ENCODE assay signal across 18 cellular contexts in genomic region chr15:63010920-63011693, GRCh38. TPM values are rescaled to one million over a fixed set of nuclear protein-coding genes. Genes with fewer than 3 reads are reported as not detected.
A peak's percentile ranks its signal among the peaks of the same experiment; 100 is the strongest.
DNase-seq lines count a peak whose midpoint lies in the region; ATAC-seq, FAIRE-seq and TF ChIP-seq lines count a peak whose summit lies in the region.
"Had no signal": no experiment of that assay in that cellular context is flagged by ENCODE, and none has a peak within 500 bp of the region (broad histone marks: within the 10 kb centered on the region; RNA-seq: fewer than 3 reads in every experiment).

No MANE protein-coding gene starts in this region.

- H3K9me3 ChIP-seq in HepG2 (ENCODE audit: low read length) (no peaks in the 10 kb centered on the region), neural progenitor cell (ENCODE audit: low read depth) (no peaks in the 10 kb centered on the region)
- H3K9me3 ChIP-seq: BE2C had no signal

- intact Hi-C loops in HepG2 (cut with micrococcal nuclease; ENCODE audit: unreplicated experiment): loop anchor here (10.0 kb wide), 1 partner anchor 116 kb away; no protein-coding TSS in a partner anchor

- H3K4me1 Mint-ChIP-seq in neural progenitor cell: peaks cover 27% of the 10 kb centered on the region
- H3K4me1 Mint-ChIP-seq: CD4-positive, alpha-beta memory T cell had no signal

- 37% methylated on average over 6 of the region's 7 CpGs for WGBS in HepG2 (ENCODE audit: low lambda C conversion rate)

- 0 out of 2 replicates have a peak, but pooled peaks have one; percentile 36 for TF ChIP-seq RAD21 in HepG2 (CRISPR knock-in tag; IDR thresholded peaks at IDR 0.05)

- peak; percentile 20 to 92; a peak in 2 of 4 replicates for TF ChIP-seq EP300 in HepG2 (IDR thresholded peaks at IDR 0.05; ENCODE audit: low read depth in 2 of 2, low read length in 2 of 2)
- TF ChIP-seq EP300 in HepG2 (CRISPR knock-in tag; IDR thresholded peaks at IDR 0.05; ENCODE audit: borderline replicate concordance): no peak

- H3K4me1 ChIP-seq in HepG2 (ENCODE audit: insufficient read depth, low read length) (peaks cover 61% of the 10 kb centered on the region), neural progenitor cell (no peaks in the 10 kb centered on the region)

- BruUV-seq in HepG2 (replicated peaks; lab: Mats Ljungman, UMichigan): no TSS peak

- no peaks in the 10 kb centered on the region for H3K79me2 ChIP-seq in HepG2 (ENCODE audit: insufficient read depth, low read length)
- H3K79me2 ChIP-seq in neural progenitor cell (ENCODE audit: low read depth): no peaks in the 10 kb centered on the region

- H3K27me3 Mint-ChIP-seq in neural progenitor cell (ENCODE audit: insufficient read depth, low read depth): peaks cover 7% of the 10 kb centered on the region

- TF ChIP-seq POLR2A in HepG2 (IDR thresholded peaks at IDR 0.05; ENCODE audit: insufficient read depth in 1 of 2, low read depth in 2 of 2, low read length in 2 of 2): no peak

- CTCF ChIA-PET in HepG2 (lab: Yijun Ruan, JAX; ENCODE audit: low intra/inter-chr PET ratio, low total read pairs): no interaction called here

- peak overlapping the region; percentile 27; the same call in 1 of the 2 replicates for H3K9ac ChIP-seq in HepG2 (ENCODE audit: insufficient read depth, low read depth, low read length)
- H3K9ac ChIP-seq in neural progenitor cell: no peak overlapping the region

- H3K9me3 Mint-ChIP-seq in neural progenitor cell: peaks cover 9% of the 10 kb centered on the region
- H3K9me3 Mint-ChIP-seq: CD4-positive, alpha-beta memory T cell had no signal

- ATAC-seq in HepG2 (peak; percentile 92), GM21717 (IDR thresholded peaks at IDR 0.05; ENCODE audit: unreplicated experiment) (no peak), HG02970 (IDR thresholded peaks at IDR 0.05; ENCODE audit: low FRiP score, unreplicated experiment) (no peak), GM19023 (IDR thresholded peaks at IDR 0.05; ENCODE audit: unreplicated experiment) (no peak)
- ATAC-seq: A549, GM23338, K562 had no signal

- H3F3A ChIP-seq in neural progenitor cell (ENCODE audit: low read depth): no peaks in the 10 kb centered on the region

- H3K4me3 ChIP-seq in epithelial cell of proximal tubule (ENCODE audit: low read depth, low read length) (no peak overlapping the region), HepG2 (replicated peaks in 1 of 3; ENCODE audit: insufficient read depth in 1 of 3, low read depth in 2 of 3, low read length in 3 of 3) (peak overlapping the region in 1 of 3 experiments; percentile 13; a peak in 1 of 6 replicates), neural progenitor cell (no peak overlapping the region)
- H3K4me3 ChIP-seq: A549, GM23338, K562 had no signal

- no peak overlapping the region for H3K27ac Mint-ChIP-seq in neural progenitor cell
- H3K27ac Mint-ChIP-seq: CD4-positive, alpha-beta memory T cell; GM23338 had no signal

- H4K20me1 ChIP-seq in HepG2 (ENCODE audit: insufficient read depth, low read length): no peaks in the 10 kb centered on the region
- no peaks in the 10 kb centered on the region for H4K20me1 ChIP-seq in neural progenitor cell (ENCODE audit: low read depth)

- DNase-seq in epithelial cell of proximal tubule (ENCODE audit: low read depth) (no peak), HepG2 (ENCODE audit: low spot score) (peak; percentile 80), neural progenitor cell (ENCODE audit: low spot score) (no peak), NCI-H226 (no peak)
- DNase-seq: BE2C; CD4-positive, alpha-beta memory T cell; DND-41; GDM1; H7 had no signal

- H3K36me3 ChIP-seq in HepG2 (replicated peaks in 1 of 2; ENCODE audit: control insufficient read depth in 1 of 2, insufficient read depth in 2 of 2, low read length in 2 of 2): no peaks in the 10 kb centered on the region
- no peaks in the 10 kb centered on the region for H3K36me3 ChIP-seq in neural progenitor cell
- H3K36me3 ChIP-seq: BE2C had no signal

- peaks cover 4% of the 10 kb centered on the region for H3K36me3 Mint-ChIP-seq in neural progenitor cell
- H3K36me3 Mint-ChIP-seq: CD4-positive, alpha-beta memory T cell had no signal

- H3K27ac ChIP-seq in HepG2 (ENCODE audit: extremely low read length, insufficient read depth, low read length): peak overlapping the region; percentile 82
- no peak overlapping the region for H3K27ac ChIP-seq in neural progenitor cell
- H3K27ac ChIP-seq: C4-2B had no signal

- peak; percentile 75 for FAIRE-seq in HepG2 (lab: Jason Lieb, UNC)
- FAIRE-seq: A549, D721Med, HTR-8/SVneo, K562 had no signal

- peak overlapping the region; percentile 17 for H3K4me3 Mint-ChIP-seq in neural progenitor cell
- H3K4me3 Mint-ChIP-seq: CD4-positive, alpha-beta memory T cell; GM23338 had no signal

- H3K4me2 ChIP-seq in HepG2 (ENCODE audit: low read depth, low read length) (peak overlapping the region; percentile 53), neural progenitor cell (no peak overlapping the region)
- H3K4me2 ChIP-seq: A549, GM23338 had no signal

- H3K27me3 ChIP-seq in HepG2 (ENCODE audit: control insufficient read depth in 1 of 2, insufficient read depth in 2 of 2, low read length in 2 of 2): no peaks in the 10 kb centered on the region
- H3K27me3 ChIP-seq in neural progenitor cell: no peaks in the 10 kb centered on the region
- H3K27me3 ChIP-seq: BE2C had no signal

- in situ Hi-C loops in HepG2 (cut with HindIII; ENCODE audit: extremely low pct_ligation_motif_present, low pct_unique_long_range_greater_than_20kb): no loop called here

- H2AFZ ChIP-seq in HepG2 (ENCODE audit: low read length) (no peak overlapping the region), neural progenitor cell (replicated peaks) (no peak overlapping the region)

- peak; percentile 13 for TF ChIP-seq CTCF in epithelial cell of proximal tubule (conservative IDR thresholded peaks at IDR 0.05; ENCODE audit: low read depth, low read length)
- TF ChIP-seq CTCF in HepG2 (CRISPR knock-in tag; IDR thresholded peaks at IDR 0.05): peak; percentile 68
- TF ChIP-seq CTCF in neural progenitor cell (IDR thresholded peaks at IDR 0.05): no peak

- POLR2A ChIA-PET in HepG2 (lab: Yijun Ruan, JAX): interaction anchor here (0.6 to 1.5 kb wide), 5 partner anchors 9 to 37 kb away, joined by 3 to 7 read pairs (median 5); no protein-coding TSS in a partner anchor

TF ChIP-seq in HepG2, 621 proteins besides CTCF, POLR2A, EP300 and RAD21 (continues in another document):
- TF ChIP-seq GRHL1 (CRISPR knock-in tag; conservative IDR thresholded peaks at IDR 0.05) (no peak), ZNF720 (CRISPR knock-in tag; IDR thresholded peaks at IDR 0.05) (no peak), RELA (CRISPR knock-in tag; IDR thresholded peaks at IDR 0.05) (peak; percentile 89; the same call in 1 of the 2 replicates), AGO2 (optimal IDR thresholded peaks at IDR 0.05; ENCODE audit: low read depth, low read length) (no peak), MAF1 (CRISPR knock-in tag; IDR thresholded peaks at IDR 0.05; ENCODE audit: borderline replicate concordance) (no peak), ZZZ3 (CRISPR knock-in tag; IDR thresholded peaks at IDR 0.05; ENCODE audit: borderline replicate concordance) (no peak), AKAP8 (CRISPR knock-in tag; IDR thresholded peaks at IDR 0.05) (no peak), KAT8 (CRISPR knock-in tag; IDR thresholded peaks at IDR 0.05) (peak; percentile 56; the same call in 1 of the 2 replicates)

RNA-seq across cellular contexts. Expression of gene TPM1, which starts 31.4 kb away (rescaled TPM):
- total RNA-seq in epithelial cell of proximal tubule: 887 and 925 TPM in 2 replicates
- total RNA-seq in HepG2 (2016; rRNA removed; fragmentation: Illumina TruSeq; extraction: Trizol): 98.9 and 113 TPM in 2 replicates
- 49.9 and 54.7 TPM in 2 replicates for total RNA-seq in HepG2 (2016; cell fraction: cytosol; rRNA removed; fragmentation: Illumina TruSeq; extraction: Trizol; ENCODE audit: low read depth)
- 98.4 and 114 TPM in 2 replicates for total RNA-seq in HepG2 (2016; cell fraction: insoluble cytoplasmic fraction; rRNA removed; fragmentation: Illumina TruSeq; extraction: Trizol)
- total RNA-seq in HepG2 (2016; cell fraction: membrane; rRNA removed; fragmentation: Illumina TruSeq; extraction: Trizol): 81.1 and 86.7 TPM in 2 replicates
- 75.6 and 78.8 TPM in 2 replicates for total RNA-seq in HepG2 (2016; cell fraction: nucleus; rRNA removed; fragmentation: Illumina TruSeq; extraction: Trizol)
- polyA plus RNA-seq in HepG2 (2011; rRNA removed): 92.4 and 109 TPM in 2 replicates
- 45.6 and 56.5 TPM in 2 replicates for polyA plus RNA-seq in HepG2 (2011; cell fraction: cytosol; rRNA removed)
- polyA plus RNA-seq in HepG2 (2011; cell fraction: nucleus; rRNA removed): 245 and 247 TPM in 2 replicates
- polyA plus RNA-seq in HepG2 (2012): 72.3 and 73.8 TPM in 2 replicates
- polyA plus RNA-seq in HepG2 (2016; cell fraction: cytosol; fragmentation: Illumina TruSeq; extraction: Trizol; ENCODE audit: low read depth): 39.7 and 50.0 TPM in 2 replicates
- 112 and 120 TPM in 2 replicates for polyA plus RNA-seq in HepG2 (2016; cell fraction: insoluble cytoplasmic fraction; fragmentation: Illumina TruSeq; extraction: Trizol; ENCODE audit: low read depth)
- 59.4 and 60.5 TPM in 2 replicates for polyA plus RNA-seq in HepG2 (2016; cell fraction: membrane; fragmentation: Illumina TruSeq; extraction: Trizol; ENCODE audit: low read depth)
- 97.1 and 98.9 TPM in 2 replicates for polyA plus RNA-seq in HepG2 (2016; cell fraction: nucleus; fragmentation: Illumina TruSeq; extraction: Trizol; ENCODE audit: insufficient read depth, low read depth)
- polyA minus RNA-seq in HepG2 (2011; rRNA and poly(A)+ RNA removed; ENCODE audit: low replicate concordance): 56.1 and 110 TPM in 2 replicates
- polyA minus RNA-seq in HepG2 (2011; cell fraction: cytosol; rRNA and poly(A)+ RNA removed): 22.5 and 29.1 TPM in 2 replicates
- 274 and 286 TPM in 2 replicates for polyA minus RNA-seq in HepG2 (2011; cell fraction: nucleus; rRNA and poly(A)+ RNA removed)
- total RNA-seq in neural progenitor cell (ENCODE audit: low replicate concordance): 614 and 623 TPM in 2 replicates
